In the genomic region with DNA sequence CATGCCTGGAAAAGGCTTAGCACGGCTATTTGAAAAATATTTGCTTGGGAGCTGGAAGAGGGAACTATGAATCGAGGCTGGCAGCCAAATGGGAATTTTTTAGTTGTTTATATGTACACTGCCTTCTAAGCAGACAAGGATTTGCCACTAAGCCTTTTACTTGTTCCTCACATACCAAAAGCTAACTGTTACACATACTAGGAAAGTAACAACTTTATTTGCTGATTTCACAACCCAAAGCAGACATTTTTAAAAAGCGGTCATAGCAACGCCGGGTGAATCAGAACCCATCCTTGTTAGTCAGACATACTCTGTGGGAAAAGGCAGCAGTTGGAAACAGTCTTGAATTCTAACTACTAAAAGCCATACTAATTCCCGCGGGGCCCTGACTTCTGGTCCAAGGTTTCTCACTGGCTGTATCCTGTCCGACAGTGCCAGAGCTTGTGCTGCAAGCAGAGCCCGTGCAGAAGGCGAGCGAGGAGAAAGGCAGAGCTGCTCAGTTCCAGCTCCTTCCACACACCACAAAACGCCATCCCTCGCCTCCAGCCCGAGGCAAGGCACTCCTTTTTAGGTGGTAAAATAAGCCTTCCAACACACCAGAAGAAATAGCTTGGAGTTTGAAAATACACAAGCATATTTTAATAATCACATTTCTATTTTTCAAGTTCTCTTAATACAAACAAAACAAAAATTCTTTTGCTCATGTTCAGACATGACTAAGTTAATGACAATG, we compare ENCODE assay signal across 8 cellular contexts.
A peak's percentile ranks its signal among the peaks of the same experiment; 100 is the strongest.
DNase-seq lines count a peak whose midpoint lies in the region; ATAC-seq lines count a peak whose summit lies in the region.

No MANE protein-coding gene starts in this region.

- peaks cover 52% of the 10 kb centered on the region for H3K4me1 ChIP-seq in SJCRH30
- peaks cover 0 to 15% of the 10 kb centered on the region in 2 donors for H3K4me1 ChIP-seq in esophagus (ENCODE audit: control insufficient read depth in 2 of 2, insufficient read depth in 2 of 2, low read length in 1 of 2)

- H3K27ac ChIP-seq in SJCRH30 (peak overlapping the region; percentile 12; the same call in 1 of the 2 replicates), esophagus (ENCODE audit: low read depth in 2 of 2, low read length in 1 of 2) (peak overlapping the region; percentile 94 to 98)

- DNase-seq in HCEC 1CT (peak; percentile 98), SJCRH30 (peak; percentile 71 to 75), NCI-H2196 (lab: John Stamatoyannopoulos, UW; ENCODE audit: unreplicated experiment) (no peak), NCI-H345 treated with DMSO at 0.1 percent for 48 hours (lab: John Stamatoyannopoulos, UW; ENCODE audit: unreplicated experiment) (no peak), GM19240 (ENCODE audit: insufficient read length, low spot score) (no peak), DMS79 treated with DMSO at 0.1 percent for 48 hours (lab: John Stamatoyannopoulos, UW) (no peak)
- DNase-seq in naive thymus-derived CD8-positive, alpha-beta T cell: peak in 1 of 10 donors; percentile 9

- H3K9me3 Mint-ChIP-seq in naive thymus-derived CD8-positive, alpha-beta T cell: no peaks in the 10 kb centered on the region

- no peak for ATAC-seq in naive thymus-derived CD8-positive, alpha-beta T cell

- H3K27me3 ChIP-seq in SJCRH30 (no peaks in the 10 kb centered on the region), esophagus (ENCODE audit: control insufficient read depth in 1 of 2, insufficient read depth in 2 of 2, low read length in 2 of 2) (no peaks in the 10 kb centered on the region)

- H3K4me3 ChIP-seq in SJCRH30 (no peak overlapping the region), esophagus (ENCODE audit: low read depth in 1 of 2, low read length in 2 of 2) (no peak overlapping the region)

- no peaks in the 10 kb centered on the region for H3K27me3 Mint-ChIP-seq in naive thymus-derived CD8-positive, alpha-beta T cell

- POLR2A ChIA-PET in naive thymus-derived CD8-positive, alpha-beta T cell (lab: Charles Lee): interaction anchor here (1.0 to 2.1 kb wide), 3 partner anchors 9 to 14 kb away, joined by 3 to 9 read pairs (median 4); no protein-coding TSS in a partner anchor

- 15 to 39% methylated on average over 14 of the region's 14 CpGs for WGBS in esophagus, 2 donors

- peaks cover 0 to 5% (median 0%) of the 10 kb centered on the region in 3 donors for H3K36me3 Mint-ChIP-seq in naive thymus-derived CD8-positive, alpha-beta T cell

- H3K27ac Mint-ChIP-seq in naive thymus-derived CD8-positive, alpha-beta T cell: peak overlapping the region; percentile 58 to 98 (median 95)

- H3K4me3 Mint-ChIP-seq in naive thymus-derived CD8-positive, alpha-beta T cell: peak overlapping the region; percentile 5 to 98 (median 82)

- H3K4me1 Mint-ChIP-seq in naive thymus-derived CD8-positive, alpha-beta T cell: peaks cover 53 to 100% (median 97%) of the 10 kb centered on the region in 4 donors

- H3K9me3 ChIP-seq in SJCRH30 (replicated peaks) (no peaks in the 10 kb centered on the region), esophagus (ENCODE audit: control insufficient read depth in 2 of 2, insufficient read depth in 1 of 2, low read depth in 1 of 2, low read length in 1 of 2) (no peaks in the 10 kb centered on the region)

- no peaks in the 10 kb centered on the region for H3K36me3 ChIP-seq in SJCRH30
- H3K36me3 ChIP-seq in esophagus (ENCODE audit: control insufficient read depth in 2 of 2, insufficient read depth in 2 of 2, low read length in 1 of 2): peaks cover 0 to 5% of the 10 kb centered on the region in 2 donors

Comparison
In these comparisons a context has a peak if more than half of its experiments do, and no peak if none do; other contexts are left out.
1. DNase-seq: peak in HCEC 1CT (single experiment) and SJCRH30 (2 of 2); none in NCI-H2196 (single experiment), NCI-H345 treated with DMSO at 0.1 percent for 48 hours (single experiment), GM19240 (single experiment) and DMS79 treated with DMSO at 0.1 percent for 48 hours (single experiment).